ENCODE assay signal across 10 cellular contexts in genomic region chr6:43916924-43917877, GRCh38.
DNase-seq lines count a peak whose midpoint lies in the region; ATAC-seq, FAIRE-seq and TF ChIP-seq lines count a peak whose summit lies in the region.
"Had no signal": no experiment of that assay in that cellular context is flagged by ENCODE, and none has a peak within 500 bp of the region (broad histone marks: within the 10 kb centered on the region; RNA-seq: fewer than 3 reads in every experiment).

No MANE protein-coding gene starts in this region.

- no peak overlapping the region for H3K9ac ChIP-seq in adipocyte (ENCODE audit: low read length)

- DNase-seq in A549 (ENCODE audit: low read depth in 1 of 2, low spot score in 1 of 2) (no peak), H4 (ENCODE audit: low spot score) (peak; percentile 49), adipocyte (ENCODE audit: low read depth) (peak; percentile 18), lung (ENCODE audit: low spot score) (peak; percentile 58), NCI-H146 (lab: John Stamatoyannopoulos, UW) (no peak), head of caudate nucleus (no peak)
- no peak for DNase-seq in activated effector memory CD4-positive, alpha-beta T cell treated with anti-CD3 and anti-CD28 coated beads, Interleukin-2, amount 50 U/mL, for 16 hours
- DNase-seq: activated CD4-positive, alpha-beta T cell treated with anti-CD3 and anti-CD28 coated beads, Interleukin-2, amount 50 U/mL, for 48 hours; CD4-positive, alpha-beta T cell had no signal

- no peaks in the 10 kb centered on the region for H3K27me3 ChIP-seq in adipocyte (replicated peaks; ENCODE audit: control insufficient read depth, insufficient read depth, low read length)
- H3K27me3 ChIP-seq in lung (ENCODE audit: control insufficient read depth, insufficient read depth), result no peaks in the 10 kb centered on the region

- intact Hi-C loops in head of caudate nucleus (cut with DNase I), result no loop called here

- H3K4me2 ChIP-seq in A549, result no peak overlapping the region

- no peak for FAIRE-seq in A549 (lab: Jason Lieb, UNC)

- no peak for TF ChIP-seq RAD21 in A549 (conservative IDR thresholded peaks at IDR 0.05 in 1 of 2, IDR thresholded peaks at IDR 0.05 in 1 of 2)

- no peak for ATAC-seq in A549
- ATAC-seq in lung (ENCODE audit: insufficient read depth, low FRiP score), result no peak
- no peak for ATAC-seq in HG03159 (IDR thresholded peaks at IDR 0.05; ENCODE audit: unreplicated experiment)

- H3K4me1 ChIP-seq in A549 (peaks cover 42% of the 10 kb centered on the region), adipocyte (ENCODE audit: control insufficient read depth, insufficient read depth, low read length) (peaks cover 31% of the 10 kb centered on the region), lung (ENCODE audit: control insufficient read depth in 2 of 2, insufficient read depth in 2 of 2, low read length in 2 of 2) (peaks cover 0 to 4% of the 10 kb centered on the region in 2 donors)

- POLR2A ChIA-PET in A549 (lab: Yijun Ruan, JAX), result no interaction called here

- no peak for TF ChIP-seq EP300 in A549 (IDR thresholded peaks at IDR 0.05)

- CTCF ChIA-PET in A549 (lab: Yijun Ruan, JAX), result interaction anchor here (1.2 to 2.4 kb wide), 2 partner anchors 16 to 37 kb away, joined by 3 to 5 read pairs; no protein-coding TSS in a partner anchor

- no peak for TF ChIP-seq POLR2A in A549 (IDR thresholded peaks at IDR 0.05; ENCODE audit: low read length)

- H3K36me3 ChIP-seq in adipocyte (ENCODE audit: control insufficient read depth, insufficient read depth, low read length, severe bottlenecking) (no peaks in the 10 kb centered on the region), lung (ENCODE audit: control insufficient read depth in 2 of 2, insufficient read depth in 2 of 2, low read length in 2 of 2) (no peaks in the 10 kb centered on the region)

- H3K9me3 ChIP-seq in A549, result no peaks in the 10 kb centered on the region
- H3K9me3 ChIP-seq in adipocyte (ENCODE audit: control insufficient read depth, low read length), result no peaks in the 10 kb centered on the region
- no peaks in the 10 kb centered on the region for H3K9me3 ChIP-seq in lung (ENCODE audit: control insufficient read depth in 2 of 2, insufficient read depth in 1 of 2, low read length in 1 of 2)

- TF ChIP-seq CTCF in A549 (IDR thresholded peaks at IDR 0.05), result no peak
- no peak for TF ChIP-seq CTCF in lung (IDR thresholded peaks at IDR 0.05; ENCODE audit: control extremely low read depth, extremely low read depth)

- H3K4me3 ChIP-seq in A549, result no peak overlapping the region
- no peak overlapping the region for H3K4me3 ChIP-seq in adipocyte (ENCODE audit: low read length)
- no peak overlapping the region for H3K4me3 ChIP-seq in lung

- H3K27ac ChIP-seq in A549 (peak overlapping the region; percentile 39 to 57; a peak in 4 of 6 replicates), lung (ENCODE audit: low read depth in 1 of 2, low read length in 1 of 2) (no peak overlapping the region)

- WGBS in A549 (ENCODE audit: missing lambda C conversion rate), result 87% methylated on average over 12 of the region's 12 CpGs
- WGBS in lung, 2 donors, result 46 to 70% methylated on average over 12 of the region's 12 CpGs

TF ChIP-seq in A549, 52 proteins besides CTCF, POLR2A, EP300 and RAD21:
- no peak for TF ChIP-seq CEBPB (IDR thresholded peaks at IDR 0.05)
- TF ChIP-seq KDM1A (IDR thresholded peaks at IDR 0.05; ENCODE audit: low read depth), result no peak
- no peak for TF ChIP-seq ZC3H11A (IDR thresholded peaks at IDR 0.05)
- no peak for TF ChIP-seq CHD4 (IDR thresholded peaks at IDR 0.05; ENCODE audit: borderline replicate concordance)
- TF ChIP-seq TP53 (CRISPR knock-in tag; IDR thresholded peaks at IDR 0.05), result no peak
- no peak for TF ChIP-seq EHF (CRISPR knock-in tag; IDR thresholded peaks at IDR 0.05)
- no peak for TF ChIP-seq NR3C1 (IDR thresholded peaks at IDR 0.05)
- TF ChIP-seq PHF8 (IDR thresholded peaks at IDR 0.05; ENCODE audit: borderline replicate concordance, low read depth), result no peak
- no peak for TF ChIP-seq BHLHE40 (IDR thresholded peaks at IDR 0.05; ENCODE audit: low read depth, low read length)
- no peak for TF ChIP-seq RARB (CRISPR knock-in tag; IDR thresholded peaks at IDR 0.05)
- TF ChIP-seq MAFK (IDR thresholded peaks at IDR 0.05; ENCODE audit: partially characterized antibody), result no peak
- TF ChIP-seq CHD2 (IDR thresholded peaks at IDR 0.05; ENCODE audit: low read length, partially characterized antibody), result no peak
- TF ChIP-seq CBX8 (IDR thresholded peaks at IDR 0.05), result no peak
- TF ChIP-seq, protein P1, sequence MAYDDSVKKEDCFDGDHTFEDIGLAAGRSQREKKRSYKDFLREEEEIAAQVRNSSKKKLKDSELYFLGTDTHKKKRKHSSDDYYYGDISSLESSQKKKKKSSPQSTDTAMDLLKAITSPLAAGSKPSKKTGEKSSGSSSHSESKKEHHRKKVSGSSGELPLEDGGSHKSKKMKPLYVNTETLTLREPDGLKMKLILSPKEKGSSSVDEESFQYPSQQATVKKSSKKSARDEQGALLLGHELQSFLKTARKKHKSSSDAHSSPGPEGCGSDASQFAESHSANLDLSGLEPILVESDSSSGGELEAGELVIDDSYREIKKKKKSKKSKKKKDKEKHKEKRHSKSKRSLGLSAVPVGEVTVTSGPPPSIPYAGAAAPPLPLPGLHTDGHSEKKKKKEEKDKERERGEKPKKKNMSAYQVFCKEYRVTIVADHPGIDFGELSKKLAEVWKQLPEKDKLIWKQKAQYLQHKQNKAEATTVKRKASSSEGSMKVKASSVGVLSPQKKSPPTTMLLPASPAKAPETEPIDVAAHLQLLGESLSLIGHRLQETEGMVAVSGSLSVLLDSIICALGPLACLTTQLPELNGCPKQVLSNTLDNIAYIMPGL (CRISPR knock-in tag; IDR thresholded peaks at IDR 0.05; ENCODE audit: borderline replicate concordance), result no peak
- TF ChIP-seq RCOR1 (IDR thresholded peaks at IDR 0.05; ENCODE audit: low read depth, low read length), result no peak
- TF ChIP-seq RNF2 (IDR thresholded peaks at IDR 0.05; ENCODE audit: borderline replicate concordance, low read depth), result no peak
- no peak for TF ChIP-seq MAX (IDR thresholded peaks at IDR 0.05)
- no peak for TF ChIP-seq ZSCAN20 (CRISPR knock-in tag; IDR thresholded peaks at IDR 0.05)
- no peak for TF ChIP-seq NFE2L2 (conservative IDR thresholded peaks at IDR 0.05; ENCODE audit: low read length)

Comparison
In these comparisons a context has a peak if more than half of its experiments do, and no peak if none do; other contexts are left out.
1. DNase-seq: peak in H4 (single experiment), adipocyte (single experiment) and lung (single experiment); none in A549 (0 of 2), activated effector memory CD4-positive, alpha-beta T cell treated with anti-CD3 and anti-CD28 coated beads, Interleukin-2, amount 50 U/mL, for 16 hours (single experiment), NCI-H146 (single experiment) and head of caudate nucleus (0 of 42).
2. H3K27ac ChIP-seq: peak in A549 (2 of 2); none in lung (0 of 2).